8 cellular contexts compared by ENCODE assay signal in the genomic region with DNA sequence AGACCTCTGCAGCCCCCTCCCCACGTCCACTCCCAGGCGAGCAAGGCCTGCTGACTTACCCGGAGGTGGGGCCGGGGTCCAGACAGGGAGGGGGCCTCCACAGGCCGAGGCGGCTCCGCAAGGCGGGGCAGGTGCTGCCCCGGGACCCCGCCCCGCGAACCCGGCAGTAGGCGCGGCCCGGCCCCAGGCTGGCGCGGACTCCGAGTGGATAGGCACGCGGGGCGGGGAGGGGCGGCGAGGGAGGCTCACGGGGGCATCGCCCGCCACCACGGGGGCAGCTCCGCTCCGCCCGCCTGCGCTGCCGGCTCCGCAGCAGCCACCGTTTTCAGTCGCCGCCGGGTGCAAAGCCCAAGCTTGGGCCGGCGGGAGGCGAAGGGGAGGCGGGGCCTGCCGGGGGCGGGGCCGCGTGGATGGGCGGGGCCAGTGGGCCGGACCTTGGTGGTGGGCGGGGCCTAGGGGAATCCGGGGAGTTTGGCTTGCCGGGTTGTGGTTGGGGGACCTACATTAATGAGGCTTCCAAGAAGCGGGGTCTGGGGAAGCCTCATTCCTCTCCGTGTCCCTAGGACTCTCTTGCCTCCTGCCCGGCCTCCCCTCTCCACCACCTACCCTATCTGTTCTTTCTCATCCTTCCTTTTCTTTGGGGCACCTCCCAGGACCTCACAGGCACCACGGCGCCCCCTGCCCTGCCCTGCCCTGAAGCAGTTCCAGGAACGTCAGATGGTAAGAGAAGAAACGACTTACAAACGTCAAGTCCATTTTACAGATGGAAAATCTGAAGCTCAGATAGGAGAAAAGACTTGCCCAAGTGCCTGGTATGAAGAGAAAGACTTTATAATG. TPM values are rescaled to one million over a fixed set of nuclear protein-coding genes. Genes with fewer than 3 reads are reported as not detected.
DNase-seq lines count a peak whose midpoint lies in the region; ATAC-seq and TF ChIP-seq lines count a peak whose summit lies in the region.

A gene (minus strand): TSS at position 348 of the 837 bp plus-strand sequence. CDS start 23,757 bp downstream, outside the sequence.

- intact Hi-C loops in posterior cingulate gyrus (cut with DNase I), result loop anchor here (5.0 kb wide), 1 partner anchor 53 kb away; no protein-coding TSS in a partner anchor

- H3K27ac ChIP-seq in cardiac muscle cell, result no peak within 1 kb of the TSS

- ATAC-seq in GM21825 (IDR thresholded peaks at IDR 0.05; ENCODE audit: unreplicated experiment) (peak; percentile 59), SK-N-SH treated with all-trans-retinoic acid at 6 μM for 48 hours (peak; percentile 88)

- H3K9me3 ChIP-seq in cardiac muscle cell (ENCODE audit: low read depth), result no peaks in the 10 kb centered on the region

- peaks cover 33% of the 10 kb centered on the region for H3K4me1 Mint-ChIP-seq in activated naive CD4-positive, alpha-beta T cell treated with anti-CD3 and anti-CD28 coated beads, Interleukin-2, amount 50 U/mL, for 24 hours
- H3K4me1 Mint-ChIP-seq in type B pancreatic cell (ENCODE audit: unreplicated experiment), result peaks cover 6% of the 10 kb centered on the region

- no peaks in the 10 kb centered on the region for H3K36me3 Mint-ChIP-seq in activated naive CD4-positive, alpha-beta T cell treated with anti-CD3 and anti-CD28 coated beads, Interleukin-2, amount 50 U/mL, for 24 hours
- no peaks in the 10 kb centered on the region for H3K36me3 Mint-ChIP-seq in type B pancreatic cell

- H3K9me3 Mint-ChIP-seq in activated naive CD4-positive, alpha-beta T cell treated with anti-CD3 and anti-CD28 coated beads, Interleukin-2, amount 50 U/mL, for 24 hours, result no peaks in the 10 kb centered on the region
- no peaks in the 10 kb centered on the region for H3K9me3 Mint-ChIP-seq in type B pancreatic cell

- peaks cover 34% of the 10 kb centered on the region for H3K4me1 ChIP-seq in cardiac muscle cell (ENCODE audit: low read depth)

- H3K27me3 Mint-ChIP-seq in activated naive CD4-positive, alpha-beta T cell treated with anti-CD3 and anti-CD28 coated beads, Interleukin-2, amount 50 U/mL, for 24 hours, result no peaks in the 10 kb centered on the region
- H3K27me3 Mint-ChIP-seq in type B pancreatic cell, result peaks cover 10% of the 10 kb centered on the region

- H3K4me3 ChIP-seq in cardiac muscle cell, result peak within 1 kb of the TSS; percentile 60

- H3K4me3 Mint-ChIP-seq in activated naive CD4-positive, alpha-beta T cell treated with anti-CD3 and anti-CD28 coated beads, Interleukin-2, amount 50 U/mL, for 24 hours, result peak within 1 kb of the TSS; percentile 89
- H3K4me3 Mint-ChIP-seq in type B pancreatic cell, result peak within 1 kb of the TSS; percentile 90

- H3K27ac Mint-ChIP-seq in activated naive CD4-positive, alpha-beta T cell treated with anti-CD3 and anti-CD28 coated beads, Interleukin-2, amount 50 U/mL, for 24 hours, result peak within 1 kb of the TSS; percentile 32
- H3K27ac Mint-ChIP-seq in type B pancreatic cell, result peak within 1 kb of the TSS; percentile 50

- TF ChIP-seq CTCF in cardiac muscle cell (IDR thresholded peaks at IDR 0.05; ENCODE audit: low read depth, low read length) (no peak), type B pancreatic cell (conservative IDR thresholded peaks at IDR 0.05) (no peak)

- no peaks in the 10 kb centered on the region for H3K36me3 ChIP-seq in cardiac muscle cell

- DNase-seq in DMS53 treated with DMSO at 0.1 percent for 48 hours (lab: John Stamatoyannopoulos, UW; ENCODE audit: unreplicated experiment) (peak; percentile 21), LoVo (ENCODE audit: low spot score) (peak; percentile 74), cardiac muscle cell (ENCODE audit: low read depth in 1 of 2, low spot score in 1 of 2) (peak; percentile 58 to 88), posterior cingulate gyrus (peak; percentile 65 to 98 (median 86)), type B pancreatic cell (ENCODE audit: extremely low spot score, unreplicated experiment) (peak; percentile 91)

- no peaks in the 10 kb centered on the region for H3K27me3 ChIP-seq in cardiac muscle cell

TF ChIP-seq in SK-N-SH treated with all-trans-retinoic acid at 6 μM for 48 hours, 23 proteins besides CTCF, POLR2A, EP300 and RAD21:
- TF ChIP-seq OSR1 (CRISPR knock-in tag; IDR thresholded peaks at IDR 0.05), result no peak
- no peak for TF ChIP-seq TCF4 (CRISPR knock-in tag; IDR thresholded peaks at IDR 0.05; ENCODE audit: borderline replicate concordance)
- TF ChIP-seq CSDC2 (CRISPR knock-in tag; IDR thresholded peaks at IDR 0.05), result no peak
- TF ChIP-seq PPARA (CRISPR knock-in tag; IDR thresholded peaks at IDR 0.05; ENCODE audit: borderline replicate concordance), result no peak
- no peak for TF ChIP-seq SNAI2 (CRISPR knock-in tag; IDR thresholded peaks at IDR 0.05)

RNA-seq across cellular contexts. Expression of the gene that starts here (rescaled TPM):
- total RNA-seq in cardiac muscle cell (33.0 and 39.3 TPM in 2 replicates), type B pancreatic cell (ENCODE audit: low replicate concordance) (2.0 and 4.2 TPM in 2 replicates)
- polyA plus RNA-seq in cardiac muscle cell, result 29.1 and 29.7 TPM in 2 replicates

Comparison
In these comparisons a context has a peak if more than half of its experiments do, and no peak if none do; other contexts are left out.
1. DNase-seq: peak in every context shown above with its lines; median percentile 91 in type B pancreatic cell; 86 in posterior cingulate gyrus; 74 in LoVo; 73 in cardiac muscle cell; 21 in DMS53 treated with DMSO at 0.1 percent for 48 hours.